Comparison of ENCODE assay signal across 13 cellular contexts in genomic region chr5:150573867-150574817, GRCh38.
A peak's percentile ranks its signal among the peaks of the same experiment; 100 is the strongest.
DNase-seq lines count a peak whose midpoint lies in the region; ATAC-seq, FAIRE-seq and TF ChIP-seq lines count a peak whose summit lies in the region.
"Had no signal": no experiment of that assay in that cellular context is flagged by ENCODE, and none has a peak within 500 bp of the region (broad histone marks: within the 10 kb centered on the region; RNA-seq: fewer than 3 reads in every experiment).

No MANE protein-coding gene starts in this region.

- no peak overlapping the region for H3K4me3 ChIP-seq in H1 (ENCODE audit: extremely low read depth in 1 of 4, insufficient read depth in 2 of 4, low read depth in 3 of 4, low read length in 4 of 4)
- no peak overlapping the region for H3K4me3 ChIP-seq in neuronal stem cell (ENCODE audit: low read length in 2 of 2)
- H3K4me3 ChIP-seq: Peyer's patch, upper lobe of left lung had no signal

- WGBS in H1 (ENCODE audit: extremely low coverage in 1 of 2, insufficient coverage in 1 of 2, insufficient read length in 1 of 2, insufficient replicate concordance in 2 of 2, low coverage in 1 of 2, low lambda C conversion rate in 2 of 2, missing lambda C conversion rate in 1 of 2), 2 experiments = 76% methylated on average over 12 of the region's 18 CpGs; no CpG with 5 or more reads in 1 of the 2 experiments
- no CpG with 5 or more reads among the region's 18 CpGs for WGBS in neuronal stem cell (ENCODE audit: extremely low coverage in 2 of 2, insufficient read length in 2 of 2, insufficient replicate concordance in 1 of 2), 2 donors

- H2BK20ac ChIP-seq in H1 (ENCODE audit: low read length) = no peak overlapping the region; the same call in 1 of the 2 replicates

- H3K9me3 ChIP-seq in H1 (ENCODE audit: insufficient read depth in 2 of 2, low read depth in 1 of 2, low read length in 1 of 2) = no peaks in the 10 kb centered on the region
- peaks cover 0 to 2% of the 10 kb centered on the region in 2 donors for H3K9me3 ChIP-seq in neuronal stem cell (replicated peaks in 1 of 2; ENCODE audit: control insufficient read depth in 2 of 2, insufficient read depth in 1 of 2, low read depth in 1 of 2, low read length in 2 of 2)
- H3K9me3 ChIP-seq: Peyer's patch, upper lobe of left lung had no signal

- H4K91ac ChIP-seq in H1 (replicated peaks; ENCODE audit: insufficient read length, low read length) (peak overlapping the region; percentile 72), neuronal stem cell (ENCODE audit: low read depth, low read length, poor library complexity) (no peak overlapping the region)

- no peaks in the 10 kb centered on the region for H3K79me2 ChIP-seq in H1 (ENCODE audit: control insufficient read depth in 1 of 2, insufficient read depth in 2 of 2, low read length in 2 of 2)

- H3K14ac ChIP-seq in H1 (ENCODE audit: insufficient read length) (no peak overlapping the region), neuronal stem cell (ENCODE audit: low read length) (peak overlapping the region; percentile 12)

- no peak overlapping the region for H2AK5ac ChIP-seq in H1 (ENCODE audit: low read depth, low read length)
- peak overlapping the region; percentile 95 for H2AK5ac ChIP-seq in neuronal stem cell (ENCODE audit: low read depth, low read length)

- no peak overlapping the region for H4K5ac ChIP-seq in H1 (ENCODE audit: insufficient read length, low read depth, low read length)

- DNase-seq in NCI-H82 (lab: John Stamatoyannopoulos, UW) (peak; percentile 7), NCI-H82 treated with DMSO at 0.1 percent for 48 hours (lab: John Stamatoyannopoulos, UW; ENCODE audit: unreplicated experiment) (no peak), H1 (ENCODE audit: low read depth in 1 of 2, low spot score in 2 of 2) (no peak), neuronal stem cell (ENCODE audit: low spot score) (no peak), NCI-H2227 treated with DMSO at 0.1 percent for 48 hours (lab: John Stamatoyannopoulos, UW) (no peak)
- DNase-seq: ACHN had no signal

- no peak for FAIRE-seq in H1 (lab: Jason Lieb, UNC)
- FAIRE-seq: frontal cortex, kidney had no signal

- H2BK5ac ChIP-seq in H1 (ENCODE audit: low read depth, low read length) = no peak overlapping the region
- peak overlapping the region; percentile 90 for H2BK5ac ChIP-seq in neuronal stem cell (ENCODE audit: low read length)

- peak; percentile 22 to 60 (median 43) for TF ChIP-seq CTCF in H1 (IDR thresholded peaks at IDR 0.05; ENCODE audit: control extremely low read depth in 1 of 3, insufficient read depth in 1 of 3, low read depth in 1 of 3, low read length in 3 of 3)

- CTCF ChIA-PET in H1 (lab: Charles Lee; ENCODE audit: partially characterized antibody) = interaction anchor here (0.7 to 9.1 kb wide), 27 partner anchors 10 to 227 kb away, joined by 3 to 98 read pairs (median 4); partner anchors contain the start of genes MYOZ3, RBM22 and SYNPO

- H2AFZ ChIP-seq in H1 (ENCODE audit: low read length) (peak overlapping the region; percentile 50), neuronal stem cell (ENCODE audit: low read length) (peak overlapping the region; percentile 47)

- H3K18ac ChIP-seq in H1 (ENCODE audit: extremely low read depth, low read length) (no peak overlapping the region), neuronal stem cell (ENCODE audit: low read length) (peak overlapping the region; percentile 31)

- no peak overlapping the region for H2BK120ac ChIP-seq in H1 (replicated peaks; ENCODE audit: low read depth, low read length)
- peak overlapping the region; percentile 16 for H2BK120ac ChIP-seq in neuronal stem cell (ENCODE audit: low read depth, low read length)

- H3K27ac ChIP-seq in H1 (ENCODE audit: low read depth, low read length) (no peak overlapping the region), neuronal stem cell (replicated peaks; ENCODE audit: low read length) (no peak overlapping the region)
- H3K27ac ChIP-seq: Peyer's patch, upper lobe of left lung had no signal

- H2BK12ac ChIP-seq in H1 (ENCODE audit: low read depth, low read length) (no peak overlapping the region), neuronal stem cell (ENCODE audit: low read length) (no peak overlapping the region)

- ATAC-seq in HG03045 (IDR thresholded peaks at IDR 0.05; ENCODE audit: unreplicated experiment) (no peak), HG03469 (IDR thresholded peaks at IDR 0.05; ENCODE audit: unreplicated experiment) (no peak)

- no peak overlapping the region for H4K8ac ChIP-seq in H1 (ENCODE audit: extremely low read depth, insufficient read depth, low read length)
- peak overlapping the region; percentile 65 for H4K8ac ChIP-seq in neuronal stem cell (ENCODE audit: low read depth, low read length)

- H3K56ac ChIP-seq in H1 (replicated peaks; ENCODE audit: insufficient read length, low read depth, low read length) = no peak overlapping the region

- no peaks in the 10 kb centered on the region for H3K23me2 ChIP-seq in H1 (ENCODE audit: low read depth, low read length)

- no peak overlapping the region for H3K4ac ChIP-seq in H1 (replicated peaks; ENCODE audit: insufficient read length, low read depth, low read length)
- H3K4ac ChIP-seq in neuronal stem cell (ENCODE audit: low read length) = no peak overlapping the region

- H4K20me1 ChIP-seq in H1 (replicated peaks in 1 of 2; ENCODE audit: control insufficient read depth in 1 of 2, insufficient read depth in 2 of 2, low read length in 2 of 2) = peaks cover 0 to 2% of the 10 kb centered on the region in 2 experiments

- H2BK15ac ChIP-seq in H1 (ENCODE audit: low read length) (no peak overlapping the region), neuronal stem cell (ENCODE audit: low read length) (peak overlapping the region; percentile 91)

- H3K79me1 ChIP-seq in H1 (ENCODE audit: low read depth, low read length) (no peaks in the 10 kb centered on the region), neuronal stem cell (ENCODE audit: low read depth, low read length) (peaks cover 1% of the 10 kb centered on the region)

- TF ChIP-seq POLR2A in H1 (IDR thresholded peaks at IDR 0.05; ENCODE audit: control extremely low read depth in 1 of 2, low read depth in 2 of 2, low read length in 2 of 2) = no peak

- H3K23ac ChIP-seq in H1 (ENCODE audit: insufficient read length) (no peak overlapping the region), neuronal stem cell (ENCODE audit: low read depth, low read length, poor library complexity) (peak overlapping the region; percentile 17)

- H3K4me2 ChIP-seq in H1 (ENCODE audit: insufficient read depth in 1 of 2, low read depth in 2 of 2, low read length in 2 of 2) = no peak overlapping the region
- no peak overlapping the region for H3K4me2 ChIP-seq in neuronal stem cell (ENCODE audit: insufficient read depth, low read length, poor library complexity, severe bottlenecking)

- H3K36me3 ChIP-seq in H1 (ENCODE audit: control insufficient read depth in 2 of 4, insufficient read depth in 4 of 4, low read length in 3 of 4) (no peaks in the 10 kb centered on the region), neuronal stem cell (replicated peaks in 1 of 2; ENCODE audit: control insufficient read depth in 2 of 2, insufficient read depth in 2 of 2, low read length in 2 of 2) (no peaks in the 10 kb centered on the region)
- H3K36me3 ChIP-seq: Peyer's patch, upper lobe of left lung had no signal

- TF ChIP-seq RAD21 in Ishikawa (IDR thresholded peaks at IDR 0.05; ENCODE audit: low read depth) (peak; percentile 10; the same call in 1 of the 2 replicates), H1 (IDR thresholded peaks at IDR 0.05 in 1 of 2, conservative IDR thresholded peaks at IDR 0.05 in 1 of 2; ENCODE audit: low read depth in 2 of 2, low read length in 2 of 2) (no peak; a peak in 1 of 4 replicates)

- no peaks in the 10 kb centered on the region for H3K27me3 ChIP-seq in H1 (replicated peaks in 1 of 4; ENCODE audit: control insufficient read depth in 3 of 4, extremely low read depth in 1 of 4, insufficient read depth in 3 of 4, low read length in 3 of 4)
- peaks cover 0 to 2% (median 0%) of the 10 kb centered on the region in 3 experiments for H3K27me3 ChIP-seq in neuronal stem cell (ENCODE audit: control insufficient read depth in 3 of 3, insufficient read depth in 3 of 3, low read depth in 1 of 3, low read length in 3 of 3)
- H3K27me3 ChIP-seq: Peyer's patch, upper lobe of left lung had no signal

- POLR2A ChIA-PET in H1 (lab: Charles Lee; ENCODE audit: partially characterized antibody) = interaction anchor here (0.9 kb wide), 1 partner anchor 14 kb away, joined by 3 read pairs; no protein-coding TSS in a partner anchor

- TF ChIP-seq EP300 in Ishikawa (IDR thresholded peaks at IDR 0.05; ENCODE audit: borderline replicate concordance) = no peak
- no peak for TF ChIP-seq EP300 in H1 (IDR thresholded peaks at IDR 0.05; ENCODE audit: borderline replicate concordance in 1 of 2, low read depth in 2 of 2, low read length in 2 of 2)

- H3K4me1 ChIP-seq in H1 (replicated peaks in 1 of 4; ENCODE audit: control insufficient read depth in 3 of 4, insufficient read depth in 4 of 4, low read length in 3 of 4) = no peaks in the 10 kb centered on the region
- peaks cover 0 to 4% of the 10 kb centered on the region in 2 donors for H3K4me1 ChIP-seq in neuronal stem cell (ENCODE audit: control insufficient read depth in 2 of 2, insufficient read depth in 1 of 2, low read depth in 1 of 2, low read length in 2 of 2)
- H3K4me1 ChIP-seq: Peyer's patch, upper lobe of left lung had no signal

- H3K9ac ChIP-seq in H1 (replicated peaks in 1 of 4; ENCODE audit: extremely low read depth in 1 of 4, low read depth in 3 of 4, low read length in 3 of 4) = no peak overlapping the region
- no peak overlapping the region for H3K9ac ChIP-seq in neuronal stem cell (ENCODE audit: low read depth, low read length, poor library complexity)

TF ChIP-seq in Ishikawa, 13 proteins besides CTCF, POLR2A, EP300 and RAD21:
- no peak for TF ChIP-seq MAX (IDR thresholded peaks at IDR 0.05)

TF ChIP-seq in H1, 55 proteins besides CTCF, POLR2A, EP300 and RAD21 (continues in another document):
- no peak for TF ChIP-seq NRF1 (IDR thresholded peaks at IDR 0.05; ENCODE audit: low read depth, low read length)
- TF ChIP-seq HDAC2 (IDR thresholded peaks at IDR 0.05; ENCODE audit: borderline replicate concordance in 1 of 2, low read depth in 2 of 2, low read length in 2 of 2) = no peak
- TF ChIP-seq JUN (IDR thresholded peaks at IDR 0.05; ENCODE audit: low read depth, low read length) = no peak
- TF ChIP-seq KDM5A (IDR thresholded peaks at IDR 0.05; ENCODE audit: low read length) = no peak
- no peak for TF ChIP-seq YY1 (IDR thresholded peaks at IDR 0.05; ENCODE audit: low read depth, low read length)
- TF ChIP-seq GABPA (IDR thresholded peaks at IDR 0.05; ENCODE audit: borderline replicate concordance, insufficient read depth, low read length) = no peak
- TF ChIP-seq BRCA1 (IDR thresholded peaks at IDR 0.05; ENCODE audit: low read depth, low read length) = no peak
- TF ChIP-seq EGR1 (IDR thresholded peaks at IDR 0.05; ENCODE audit: borderline replicate concordance, low read depth, low read length) = no peak
- no peak for TF ChIP-seq RBBP5 (IDR thresholded peaks at IDR 0.05; ENCODE audit: borderline replicate concordance, low read depth, low read length)
- TF ChIP-seq SP1 (IDR thresholded peaks at IDR 0.05; ENCODE audit: low read depth, low read length) = no peak
- TF ChIP-seq BACH1 (IDR thresholded peaks at IDR 0.05; ENCODE audit: low read length) = no peak
- TF ChIP-seq TEAD4 (IDR thresholded peaks at IDR 0.05; ENCODE audit: low read depth, low read length) = no peak
